ENCODE assay signal across 1 cellular context in genomic region chr1:15684468-15685283, GRCh38.
A peak's percentile ranks its signal among the peaks of the same experiment; 100 is the strongest.
TF ChIP-seq lines count a peak whose summit lies in the region.

No MANE protein-coding gene starts in this region.

TF ChIP-seq in K562, 482 proteins besides CTCF, POLR2A, EP300 and RAD21 (continued from another document and continues in another):
- no peak for TF ChIP-seq ZNF407 (IDR thresholded peaks at IDR 0.05; ENCODE audit: low read depth)
- no peak for TF ChIP-seq TSHZ1 (CRISPR knock-in tag; IDR thresholded peaks at IDR 0.05)
- no peak for TF ChIP-seq ZNF143 (CRISPR knock-in tag; IDR thresholded peaks at IDR 0.05)
- peak; percentile 56; the same call in 1 of the 2 replicates for TF ChIP-seq PRMT5 (CRISPR knock-in tag; IDR thresholded peaks at IDR 0.05)
- TF ChIP-seq ZNF584 (CRISPR knock-in tag; IDR thresholded peaks at IDR 0.05; ENCODE audit: low read depth): no peak
- TF ChIP-seq ZNF436 (CRISPR knock-in tag; IDR thresholded peaks at IDR 0.05): no peak
- TF ChIP-seq NELFE (IDR thresholded peaks at IDR 0.05; ENCODE audit: insufficient read depth, insufficient read length): no peak
- no peak for TF ChIP-seq RBM15 (IDR thresholded peaks at IDR 0.05; ENCODE audit: insufficient read depth, low read length)
- no peak for TF ChIP-seq TSC22D4 (tag; IDR thresholded peaks at IDR 0.05)
- TF ChIP-seq ZBTB1 (CRISPR knock-in tag; IDR thresholded peaks at IDR 0.05; ENCODE audit: borderline replicate concordance, low read depth): no peak
- no peak for TF ChIP-seq HDAC3 (IDR thresholded peaks at IDR 0.05; ENCODE audit: borderline replicate concordance, partially characterized antibody)
- TF ChIP-seq CTBP1 (IDR thresholded peaks at IDR 0.05; ENCODE audit: borderline replicate concordance): peak; percentile 49; the same call in 1 of the 2 replicates
- TF ChIP-seq HNRNPLL (IDR thresholded peaks at IDR 0.05; ENCODE audit: low read depth, low read length, poor library complexity, severe bottlenecking): peak; percentile 26
- TF ChIP-seq TEAD4 (IDR thresholded peaks at IDR 0.05; ENCODE audit: low read length): 0 out of 2 replicates have a peak, but pooled peaks have one; percentile 10
- peak; percentile 66; the same call in 1 of the 2 replicates for TF ChIP-seq TEAD4 (CRISPR knock-in tag; IDR thresholded peaks at IDR 0.05; ENCODE audit: borderline replicate concordance)
- TF ChIP-seq ARID1B (IDR thresholded peaks at IDR 0.05): peak; percentile 58
- peak; percentile 76 for TF ChIP-seq RBBP5 (IDR thresholded peaks at IDR 0.05; ENCODE audit: borderline replicate concordance, insufficient read depth, low read length, poor library complexity, severe bottlenecking)
- no peak for TF ChIP-seq MCM2 (IDR thresholded peaks at IDR 0.05; ENCODE audit: low read depth)
- no peak for TF ChIP-seq XRCC3 (IDR thresholded peaks at IDR 0.05)
- TF ChIP-seq E2F3 (CRISPR knock-in tag; IDR thresholded peaks at IDR 0.05): no peak
- TF ChIP-seq ETV1 (tag; conservative IDR thresholded peaks at IDR 0.05; ENCODE audit: low read depth): no peak
- TF ChIP-seq NFE2L1 (tag; IDR thresholded peaks at IDR 0.05; ENCODE audit: borderline replicate concordance, low read depth): no peak
- no peak for TF ChIP-seq CBFA2T2 (conservative IDR thresholded peaks at IDR 0.05)
- no peak for TF ChIP-seq ZNF24 (IDR thresholded peaks at IDR 0.05)
- no peak for TF ChIP-seq NUFIP1 (IDR thresholded peaks at IDR 0.05; ENCODE audit: partially characterized antibody)
- TF ChIP-seq MCM5 (IDR thresholded peaks at IDR 0.05; ENCODE audit: low read depth): no peak
- no peak for TF ChIP-seq SMARCA5 (IDR thresholded peaks at IDR 0.05)
- TF ChIP-seq ATF7 (IDR thresholded peaks at IDR 0.05): peak; percentile 28; the same call in 1 of the 2 replicates
- no peak for TF ChIP-seq ADNP (tag; IDR thresholded peaks at IDR 0.05)
- TF ChIP-seq ZNF79 (CRISPR knock-in tag; IDR thresholded peaks at IDR 0.05; ENCODE audit: low read depth): no peak
- peak; percentile 66 for TF ChIP-seq GABPA (tag; conservative IDR thresholded peaks at IDR 0.05; ENCODE audit: low read depth)
- no peak for TF ChIP-seq BCOR (IDR thresholded peaks at IDR 0.05)
- TF ChIP-seq ZSCAN32 (CRISPR knock-in tag; IDR thresholded peaks at IDR 0.05): no peak
- TF ChIP-seq HMGXB4 (CRISPR knock-in tag; IDR thresholded peaks at IDR 0.05): no peak
- peak; percentile 65; the same call in 1 of the 2 replicates for TF ChIP-seq E2F1 (CRISPR knock-in tag; IDR thresholded peaks at IDR 0.05)
- TF ChIP-seq TCFL5 (CRISPR knock-in tag; conservative IDR thresholded peaks at IDR 0.05): no peak
- TF ChIP-seq ZNF174 (CRISPR knock-in tag; IDR thresholded peaks at IDR 0.05): no peak
- TF ChIP-seq POLR3A (IDR thresholded peaks at IDR 0.05; ENCODE audit: borderline replicate concordance, extremely low read depth, insufficient read depth, insufficient read length): no peak
- no peak for TF ChIP-seq ZNF512 (tag; IDR thresholded peaks at IDR 0.05)
- TF ChIP-seq U2AF1 (optimal IDR thresholded peaks at IDR 0.05; ENCODE audit: low read depth, low read length): no peak
- TF ChIP-seq SAFB (IDR thresholded peaks at IDR 0.05; ENCODE audit: borderline replicate concordance, low read depth, low read length): no peak
- 0 out of 2 replicates have a peak, but pooled peaks have one; percentile 17 for TF ChIP-seq MYC (IDR thresholded peaks at IDR 0.05; ENCODE audit: low read depth, low read length)
- no peak for TF ChIP-seq MYC (CRISPR knock-in tag; IDR thresholded peaks at IDR 0.05; ENCODE audit: borderline replicate concordance, low read depth)
- TF ChIP-seq SNAPC5 (CRISPR knock-in tag; IDR thresholded peaks at IDR 0.05): no peak
- peak; percentile 42 for TF ChIP-seq VEZF1 (CRISPR knock-in tag; IDR thresholded peaks at IDR 0.05)
- no peak for TF ChIP-seq KAT8 (IDR thresholded peaks at IDR 0.05; ENCODE audit: low read depth)
- no peak for TF ChIP-seq E2F8 (IDR thresholded peaks at IDR 0.05; ENCODE audit: low read depth, partially characterized antibody)
